Comparison of ENCODE assay signal across 23 cellular contexts in genomic region chr20:61600061-61600460, GRCh38.
"Had no signal": no experiment of that assay in that cellular context is flagged by ENCODE, and none has a peak within 500 bp of the region (broad histone marks: within the 10 kb centered on the region; RNA-seq: fewer than 3 reads in every experiment).

No MANE protein-coding gene starts in this region.

- DNase-seq: activated CD4-positive, alpha-beta memory T cell treated with anti-CD3 and anti-CD28 coated beads for 36 hours; activated CD4-positive, alpha-beta T cell treated with anti-CD3 and anti-CD28 coated beads, Interleukin-2, amount 10 ng/mL, durations not matched to agents 7 days and 5 days; activated CD4-positive, CD25-positive, alpha-beta regulatory T cell; activated gamma-delta T cell; activated naive CD4-positive, alpha-beta T cell treated with anti-CD3 and anti-CD28 coated beads for 36 hours; activated T-cell treated with anti-CD3 and anti-CD28 coated beads for 4 hours; activated T-cell treated with anti-CD3 and anti-CD28 coated beads, Interleukin-2, amount 50 U/mL, for 48 hours; IMR-90; Kasumi-1; KBM-7; NCI-H1105 treated with DMSO at 0.1 percent for 48 hours; NCI-H146; NCI-H1930; NCI-H2171; NCI-H510A treated with DMSO at 0.1 percent for 48 hours; PC-9; SIG-M5; T-helper 1 cell had no signal

- H3K4me3 ChIP-seq: breast epithelium, PC-9, SK-N-MC had no signal

- H3K27ac ChIP-seq: breast epithelium, PC-9, SK-N-MC, VCaP had no signal

- H3K4me1 Mint-ChIP-seq: activated CD4-positive, alpha-beta T cell treated with anti-CD3 and anti-CD28 coated beads, Interleukin-2, amount 10 ng/mL, durations not matched to agents 7 days and 5 days; activated T-helper 17 cell treated with anti-CD3 and anti-CD28 coated beads, Interleukin-2, amount 50 U/mL, for 72 hours had no signal

- H3K4me1 ChIP-seq: breast epithelium had no signal

- H2AFZ ChIP-seq: PC-9 had no signal

- H3K36me3 Mint-ChIP-seq: activated CD4-positive, alpha-beta memory T cell treated with anti-CD3 and anti-CD28 coated beads for 36 hours; activated naive CD8-positive, alpha-beta T cell had no signal

- ATAC-seq: activated T-helper 17 cell treated with anti-CD3 and anti-CD28 coated beads, Interleukin-2, amount 50 U/mL, for 72 hours had no signal

- H3K36me3 ChIP-seq: breast epithelium had no signal

- H3K9me3 Mint-ChIP-seq: activated T-helper 17 cell treated with anti-CD3 and anti-CD28 coated beads, Interleukin-2, amount 50 U/mL, for 72 hours had no signal

- H3K27me3 Mint-ChIP-seq: activated CD4-positive, alpha-beta memory T cell treated with anti-CD3 and anti-CD28 coated beads for 36 hours; activated CD4-positive, alpha-beta T cell treated with anti-CD3 and anti-CD28 coated beads, Interleukin-2, amount 10 ng/mL, durations not matched to agents 7 days and 5 days; activated naive CD8-positive, alpha-beta T cell; activated T-helper 17 cell treated with anti-CD3 and anti-CD28 coated beads, Interleukin-2, amount 50 U/mL, for 72 hours had no signal

- H3K27ac Mint-ChIP-seq: activated CD4-positive, alpha-beta memory T cell treated with anti-CD3 and anti-CD28 coated beads for 36 hours; activated CD4-positive, alpha-beta T cell treated with anti-CD3 and anti-CD28 coated beads, Interleukin-2, amount 10 ng/mL, durations not matched to agents 7 days and 5 days; activated naive CD4-positive, alpha-beta T cell treated with anti-CD3 and anti-CD28 coated beads for 36 hours; activated naive CD8-positive, alpha-beta T cell; activated T-helper 17 cell treated with anti-CD3 and anti-CD28 coated beads, Interleukin-2, amount 50 U/mL, for 72 hours had no signal

- H3K4me2 ChIP-seq: PC-9 had no signal

- H3K4me3 Mint-ChIP-seq: activated CD4-positive, alpha-beta memory T cell treated with anti-CD3 and anti-CD28 coated beads for 36 hours; activated CD4-positive, alpha-beta T cell treated with anti-CD3 and anti-CD28 coated beads, Interleukin-2, amount 10 ng/mL, durations not matched to agents 7 days and 5 days; activated naive CD4-positive, alpha-beta T cell treated with anti-CD3 and anti-CD28 coated beads for 36 hours; activated naive CD8-positive, alpha-beta T cell; activated T-helper 17 cell treated with anti-CD3 and anti-CD28 coated beads, Interleukin-2, amount 50 U/mL, for 72 hours had no signal
